14 cellular contexts compared by ENCODE assay signal in the genomic region with DNA sequence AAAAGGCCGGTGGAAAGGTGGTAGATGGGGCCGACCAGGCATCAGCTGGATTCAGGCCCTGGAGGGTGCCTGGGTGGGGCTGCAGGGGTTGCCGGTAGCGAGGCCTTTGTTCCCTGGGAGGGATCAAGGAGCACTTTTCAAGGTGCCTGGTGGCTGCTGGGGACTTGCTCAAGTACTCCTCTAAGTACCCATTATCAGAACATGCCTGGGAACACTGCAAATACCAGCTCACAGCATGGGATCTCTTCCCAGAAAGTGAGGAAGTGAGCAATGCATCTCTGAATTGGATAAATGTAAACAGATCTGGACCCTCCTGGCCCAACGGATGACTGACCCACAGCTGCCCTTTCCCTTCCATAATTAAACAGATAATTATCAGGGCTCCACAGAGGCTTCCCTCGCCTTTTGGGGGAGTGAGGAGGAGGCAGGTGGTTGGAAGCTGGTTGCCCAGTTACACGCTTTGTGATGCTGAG.
A peak's percentile ranks its signal among the peaks of the same experiment; 100 is the strongest.
DNase-seq lines count a peak whose midpoint lies in the region; ATAC-seq and TF ChIP-seq lines count a peak whose summit lies in the region.
"Had no signal": no experiment of that assay in that cellular context is flagged by ENCODE, and none has a peak within 500 bp of the region (broad histone marks: within the 10 kb centered on the region; RNA-seq: fewer than 3 reads in every experiment).

No MANE protein-coding gene starts in this region.

- ATAC-seq in HG03097 (IDR thresholded peaks at IDR 0.05; ENCODE audit: low FRiP score, unreplicated experiment) = no peak
- ATAC-seq: foreskin keratinocyte; right cardiac atrium; stimulated activated naive CD8-positive, alpha-beta T cell treated with anti-CD3 and anti-CD28 coated beads, Interleukin-15, amount 100 ng/mL, for 72 hours had no signal

- no peaks in the 10 kb centered on the region for H3K36me3 ChIP-seq in H7 (replicated peaks; ENCODE audit: control insufficient read depth, insufficient read depth, low read length)

- no peak overlapping the region for H3K4me3 ChIP-seq in AG10803 (ENCODE audit: low read length)
- no peak overlapping the region for H3K4me3 ChIP-seq in H7 (ENCODE audit: insufficient read depth, low read depth, low read length)
- no peak overlapping the region for H3K4me3 ChIP-seq in foreskin fibroblast (ENCODE audit: low read depth in 1 of 2, low read length in 2 of 2)

- TF ChIP-seq CTCF in AG10803 (conservative IDR thresholded peaks at IDR 0.05; ENCODE audit: low read length) (no peak), foreskin fibroblast (IDR thresholded peaks at IDR 0.05; ENCODE audit: low read depth, low read length) (no peak)

- H3K27me3 ChIP-seq in H7 (ENCODE audit: control insufficient read depth, insufficient read depth, low read length) = no peaks in the 10 kb centered on the region

- DNase-seq in AG10803 (ENCODE audit: low read depth) (peak; percentile 85), H7 (peak; percentile 19), SW 1271 (lab: John Stamatoyannopoulos, UW) (peak; percentile 22 to 55), foreskin fibroblast (peak; percentile 84 to 88), SIG-M5 treated with dmso at 0.1 percent for 504 hours (lab: John Stamatoyannopoulos, UW; ENCODE audit: unreplicated experiment) (no peak), ureter (ENCODE audit: low spot score) (no peak), DMS 273 treated with DMSO at 0.1 percent for 48 hours (lab: John Stamatoyannopoulos, UW) (no peak)
- DNase-seq: activated naive CD4-positive, alpha-beta T cell; CD4-positive, alpha-beta T cell; foreskin keratinocyte; NCI-H2171 treated with DMSO at 0.1 percent for 48 hours; right cardiac atrium; stimulated activated naive CD8-positive, alpha-beta T cell treated with anti-CD3 and anti-CD28 coated beads, Interleukin-15, amount 100 ng/mL, for 72 hours had no signal

Comparison
In these comparisons a context has a peak if more than half of its experiments do, and no peak if none do; other contexts are left out.
1. DNase-seq: peak in AG10803 (single experiment), H7 (single experiment), SW 1271 (2 of 2) and foreskin fibroblast (2 of 2); none in SIG-M5 treated with dmso at 0.1 percent for 504 hours (single experiment), ureter (single experiment) and DMS 273 treated with DMSO at 0.1 percent for 48 hours (single experiment).